In the genomic region with DNA sequence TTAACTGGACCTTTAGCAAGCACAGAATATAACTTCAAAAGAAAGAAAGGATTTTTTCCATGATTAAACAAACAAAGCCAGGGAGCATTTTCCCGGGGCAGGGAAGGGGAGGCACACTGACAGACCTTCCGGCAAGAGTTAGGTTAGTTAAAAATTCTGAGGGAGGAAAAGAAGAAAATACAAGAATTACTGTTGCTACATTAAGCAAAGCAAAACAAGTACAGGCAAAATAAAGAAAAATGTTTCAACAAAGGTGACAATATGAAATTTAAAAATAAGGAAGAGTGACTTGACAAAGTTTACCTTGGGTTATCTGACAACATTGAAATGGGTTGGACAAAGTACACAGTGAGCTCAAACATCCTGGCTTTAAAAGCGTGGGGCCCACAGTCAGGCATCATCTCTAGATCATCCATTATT, we compare ENCODE assay signal across 15 cellular contexts. TPM values are rescaled to one million over a fixed set of nuclear protein-coding genes. Genes with fewer than 3 reads are reported as not detected.
DNase-seq lines count a peak whose midpoint lies in the region; ATAC-seq and TF ChIP-seq lines count a peak whose summit lies in the region.
"Had no signal": no experiment of that assay in that cellular context is flagged by ENCODE, and none has a peak within 500 bp of the region (broad histone marks: within the 10 kb centered on the region; RNA-seq: fewer than 3 reads in every experiment).

No MANE protein-coding gene starts in this region.

- no peaks in the 10 kb centered on the region for H3K27me3 Mint-ChIP-seq in activated naive CD4-positive, alpha-beta T cell treated with anti-CD3 and anti-CD28 coated beads, Interleukin-2, amount 50 U/mL, for 24 hours
- H3K27me3 Mint-ChIP-seq in nephron (ENCODE audit: low read depth) = no peaks in the 10 kb centered on the region
- H3K27me3 Mint-ChIP-seq: IgD-negative memory B cell had no signal

- no peaks in the 10 kb centered on the region for H3K4me1 ChIP-seq in uterus
- H3K4me1 ChIP-seq in psoas muscle = peaks cover 20% of the 10 kb centered on the region
- H3K4me1 ChIP-seq in aorta (ENCODE audit: control insufficient read depth in 1 of 2, insufficient read depth in 2 of 2, low read length in 2 of 2) = peaks cover 3 to 4% of the 10 kb centered on the region in 2 donors

- no peak overlapping the region for H3K27ac ChIP-seq in uterus
- no peak overlapping the region for H3K27ac ChIP-seq in psoas muscle
- no peak overlapping the region for H3K27ac ChIP-seq in aorta (ENCODE audit: low read depth in 1 of 2, low read length in 2 of 2)
- H3K27ac ChIP-seq: C4-2B had no signal

- peaks cover 83% of the 10 kb centered on the region for H3K4me1 Mint-ChIP-seq in activated naive CD4-positive, alpha-beta T cell treated with anti-CD3 and anti-CD28 coated beads, Interleukin-2, amount 50 U/mL, for 24 hours
- H3K4me1 Mint-ChIP-seq in nephron = peaks cover 48% of the 10 kb centered on the region

- H3K27me3 ChIP-seq in uterus (no peaks in the 10 kb centered on the region), psoas muscle (ENCODE audit: insufficient read depth in 3 of 3, low read length in 2 of 3) (no peaks in the 10 kb centered on the region), aorta (ENCODE audit: control insufficient read depth in 1 of 2, insufficient read depth in 2 of 2, low read length in 1 of 2) (no peaks in the 10 kb centered on the region)

- peak overlapping the region; percentile 60 for H3K27ac Mint-ChIP-seq in activated naive CD4-positive, alpha-beta T cell treated with anti-CD3 and anti-CD28 coated beads, Interleukin-2, amount 50 U/mL, for 24 hours
- H3K27ac Mint-ChIP-seq in nephron = peak overlapping the region; percentile 82 to 92 (median 88)
- H3K27ac Mint-ChIP-seq: IgD-negative memory B cell had no signal

- peak; percentile 79 for ATAC-seq in left lobe of liver
- ATAC-seq in psoas muscle = no peak
- ATAC-seq in aorta (ENCODE audit: low FRiP score) = no peak

- H3K9me3 ChIP-seq in uterus = no peaks in the 10 kb centered on the region
- no peaks in the 10 kb centered on the region for H3K9me3 ChIP-seq in psoas muscle
- H3K9me3 ChIP-seq in aorta (ENCODE audit: control insufficient read depth, low read length) = no peaks in the 10 kb centered on the region

- TF ChIP-seq POLR2A in uterus (IDR thresholded peaks at IDR 0.05) = no peak

- TF ChIP-seq CTCF in nephron (IDR thresholded peaks at IDR 0.05; ENCODE audit: unreplicated experiment in 3 of 3) = no peak
- TF ChIP-seq CTCF in uterus (IDR thresholded peaks at IDR 0.05) = no peak
- TF ChIP-seq CTCF in psoas muscle (IDR thresholded peaks at IDR 0.05) = no peak

- H3K9me3 Mint-ChIP-seq in activated naive CD4-positive, alpha-beta T cell treated with anti-CD3 and anti-CD28 coated beads, Interleukin-2, amount 50 U/mL, for 24 hours = no peaks in the 10 kb centered on the region
- no peaks in the 10 kb centered on the region for H3K9me3 Mint-ChIP-seq in nephron

- DNase-seq in activated naive CD4-positive, alpha-beta T cell treated with anti-CD3 and anti-CD28 coated beads, Interleukin-2, amount 50 U/mL, for 16 hours = no peak
- peak; percentile 15 for DNase-seq in HuH-7 (ENCODE audit: low spot score)
- DNase-seq in left lobe of liver (ENCODE audit: low spot score) = no peak
- no peak for DNase-seq in uterus
- no peak for DNase-seq in psoas muscle
- no peak for DNase-seq in aorta
- DNase-seq: COR-L47, DMS153, NCI-H187, NCI-H226, NCI-H524 treated with DMSO at 0.1 percent for 48 hours had no signal

- peak overlapping the region; percentile 20 for H3K4me3 Mint-ChIP-seq in activated naive CD4-positive, alpha-beta T cell treated with anti-CD3 and anti-CD28 coated beads, Interleukin-2, amount 50 U/mL, for 24 hours
- H3K4me3 Mint-ChIP-seq in nephron = peak overlapping the region in 2 of 3 experiments; percentile 3 to 19
- H3K4me3 Mint-ChIP-seq: IgD-negative memory B cell had no signal

- WGBS in psoas muscle, 3 donors = 86 to 90% (median 88%) methylated on average over 3 of the region's 3 CpGs
- 53 to 61% methylated on average over 3 of the region's 3 CpGs for WGBS in aorta, 2 donors

- intact Hi-C loops in uterus (cut with DNase I; ENCODE audit: low total_unique reads) = no loop called here
- intact Hi-C loops in psoas muscle (cut with DNase I) = no loop called here
- intact Hi-C loops in aorta (cut with DNase I) = no loop called here

- H3K4me3 ChIP-seq in uterus (no peak overlapping the region), psoas muscle (no peak overlapping the region), aorta (ENCODE audit: low read length in 2 of 2) (no peak overlapping the region)

- H3K36me3 ChIP-seq in uterus (no peaks in the 10 kb centered on the region), psoas muscle (ENCODE audit: insufficient read depth in 1 of 2, low read depth in 1 of 2) (no peaks in the 10 kb centered on the region), aorta (ENCODE audit: control insufficient read depth in 1 of 2, insufficient read depth in 2 of 2, low read length in 1 of 2) (no peaks in the 10 kb centered on the region)

- peaks cover 14% of the 10 kb centered on the region for H3K36me3 Mint-ChIP-seq in activated naive CD4-positive, alpha-beta T cell treated with anti-CD3 and anti-CD28 coated beads, Interleukin-2, amount 50 U/mL, for 24 hours
- H3K36me3 Mint-ChIP-seq in nephron (ENCODE audit: low read depth) = peaks cover 15% of the 10 kb centered on the region

RNA-seq across cellular contexts. Expression of a gene that starts 51.5 kb away (rescaled TPM):
- total RNA-seq in left lobe of liver (15.7 TPM), uterus (10 to 100 TPM in 2 of 4 donors, 1 to 10 TPM in 2; 2.3 to 57.7 (median 13.2) TPM), psoas muscle (10 to 100 TPM in 1 of 4 donors, 1 to 10 TPM in 3; 8.0 to 12.4 (median 8.6) TPM), aorta (10 to 100 TPM; 29.5 to 30.9 TPM)
- polyA plus RNA-seq in psoas muscle (1 to 10 TPM in 2 of 3 donors, under 1 TPM in 1; 0.55 to 2.1 (median 1.7) TPM), aorta (1 to 10 TPM; 2.5 to 4.2 TPM)
